In the genomic region with DNA sequence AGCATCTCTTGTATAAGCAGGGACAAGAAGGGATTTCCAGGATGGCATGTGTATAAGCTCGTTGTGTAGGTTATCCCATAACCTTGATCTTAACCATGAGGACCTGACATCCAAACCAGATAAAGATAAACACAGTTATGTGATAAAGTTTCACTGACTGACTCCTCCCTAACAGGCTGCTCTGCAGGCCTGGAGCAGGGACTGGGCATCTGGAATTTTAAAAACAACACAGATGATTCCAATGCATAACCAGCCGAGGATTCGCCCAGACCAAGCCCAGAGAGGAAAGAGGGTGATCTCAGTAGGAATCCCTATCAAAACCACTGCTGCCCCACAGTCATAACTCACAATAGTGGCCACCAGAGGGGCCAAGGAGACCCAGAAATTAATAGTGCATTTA, we compare ENCODE assay signal across 22 cellular contexts. TPM values are rescaled to one million over a fixed set of nuclear protein-coding genes. Genes with fewer than 3 reads are reported as not detected.
A peak's percentile ranks its signal among the peaks of the same experiment; 100 is the strongest.
DNase-seq lines count a peak whose midpoint lies in the region; ATAC-seq and TF ChIP-seq lines count a peak whose summit lies in the region.
"Had no signal": no experiment of that assay in that cellular context is flagged by ENCODE, and none has a peak within 500 bp of the region (broad histone marks: within the 10 kb centered on the region; RNA-seq: fewer than 3 reads in every experiment).

No MANE protein-coding gene starts in this region.

- H3K27ac Mint-ChIP-seq in Calu3 (ENCODE audit: unreplicated experiment) (peak overlapping the region; percentile 53), immature natural killer cell (peak overlapping the region in 4 of 6 donors; percentile 10 to 64 (median 32))
- H3K27ac Mint-ChIP-seq: stimulated activated memory B cell treated with anti-CD40 and anti-IgM and Interleukin-4, amounts not matched to agents 10 μg/mL and 1 μg/mL and 100 μg/mL, for 72 hours had no signal

- peaks cover 99% of the 10 kb centered on the region for H4K20me1 ChIP-seq in smooth muscle cell (ENCODE audit: low read depth)

- H3K9me3 ChIP-seq in adipocyte (ENCODE audit: control insufficient read depth, low read length): no peaks in the 10 kb centered on the region
- no peaks in the 10 kb centered on the region for H3K9me3 ChIP-seq in smooth muscle cell (replicated peaks; ENCODE audit: low read depth)
- H3K9me3 ChIP-seq: ascending aorta, esophagus squamous epithelium had no signal

- H3K4me1 Mint-ChIP-seq in Calu3 (ENCODE audit: low read depth, unreplicated experiment) (peaks cover 14% of the 10 kb centered on the region), immature natural killer cell (peaks cover 81 to 92% of the 10 kb centered on the region in 2 donors)
- H3K4me1 Mint-ChIP-seq: stimulated activated memory B cell treated with anti-CD40 and anti-IgM and Interleukin-4, amounts not matched to agents 10 μg/mL and 1 μg/mL and 100 μg/mL, for 72 hours had no signal

- peaks cover 50% of the 10 kb centered on the region for H3K36me3 ChIP-seq in adipocyte (ENCODE audit: control insufficient read depth, insufficient read depth, low read length, severe bottlenecking)
- peaks cover 21% of the 10 kb centered on the region for H3K36me3 ChIP-seq in smooth muscle cell (ENCODE audit: low read depth)

- peaks cover 72% of the 10 kb centered on the region for H3K4me1 ChIP-seq in adipocyte (ENCODE audit: control insufficient read depth, insufficient read depth, low read length)
- peaks cover 5% of the 10 kb centered on the region for H3K4me1 ChIP-seq in smooth muscle cell (ENCODE audit: low read depth)

- no TSS peak for BruUV-seq in Calu3 (replicated peaks; lab: Mats Ljungman, UMichigan)

- DNase-seq in Calu3 (no peak), adipocyte (ENCODE audit: low read depth) (peak; percentile 40), immature natural killer cell (no peak), smooth muscle cell (lab: John Stamatoyannopoulos, UW; ENCODE audit: unreplicated experiment) (no peak)
- DNase-seq: activated CD4-positive, alpha-beta T cell treated with anti-CD3 and anti-CD28 coated beads for 1 hour; activated CD8-positive, alpha-beta memory T cell treated with anti-CD3 and anti-CD28 coated beads for 24 hours; activated T-cell treated with anti-CD3 and anti-CD28 coated beads, Interleukin-2, amount 50 U/mL, for 24 hours; cerebellar nuclear complex; DMS79; effector CD4-positive, alpha-beta T cell; esophagus squamous epithelium; NCI-H1694; NCI-H2171; stimulated activated CD4-positive, alpha-beta T cell treated with anti-CD3 and anti-CD28 coated beads, Interleukin-2, amount 100 ng/mL, for 24 hours had no signal

- peaks cover 69% of the 10 kb centered on the region for H3K79me2 ChIP-seq in smooth muscle cell (ENCODE audit: low read depth)

- H3K4me3 Mint-ChIP-seq in Calu3 (ENCODE audit: low read depth, unreplicated experiment): no peak overlapping the region
- peak overlapping the region in 1 of 5 donors; percentile 6 for H3K4me3 Mint-ChIP-seq in immature natural killer cell
- H3K4me3 Mint-ChIP-seq: activated T-cell treated with anti-CD3 and anti-CD28 coated beads, Interleukin-2, amount 50 U/mL, for 24 hours; neural crest cell; stimulated activated memory B cell treated with anti-CD40 and anti-IgM and Interleukin-4, amounts not matched to agents 10 μg/mL and 1 μg/mL and 100 μg/mL, for 72 hours had no signal

- peak overlapping the region; percentile 27 for H3K4me2 ChIP-seq in smooth muscle cell

- H3K27me3 ChIP-seq in adipocyte (replicated peaks; ENCODE audit: control insufficient read depth, insufficient read depth, low read length) (no peaks in the 10 kb centered on the region), smooth muscle cell (ENCODE audit: low read depth) (no peaks in the 10 kb centered on the region)
- H3K27me3 ChIP-seq: ascending aorta, esophagus squamous epithelium had no signal

- H3K27me3 Mint-ChIP-seq in Calu3 (ENCODE audit: unreplicated experiment) (no peaks in the 10 kb centered on the region), immature natural killer cell (ENCODE audit: low read depth in 3 of 3) (peaks cover 5 to 18% (median 13%) of the 10 kb centered on the region in 3 donors)
- H3K27me3 Mint-ChIP-seq: activated T-cell treated with anti-CD3 and anti-CD28 coated beads, Interleukin-2, amount 50 U/mL, for 24 hours; stimulated activated memory B cell treated with anti-CD40 and anti-IgM and Interleukin-4, amounts not matched to agents 10 μg/mL and 1 μg/mL and 100 μg/mL, for 72 hours had no signal

- H2AFZ ChIP-seq in smooth muscle cell (ENCODE audit: low read depth): no peak overlapping the region

- TF ChIP-seq CTCF in Calu3 (IDR thresholded peaks at IDR 0.05; ENCODE audit: unreplicated experiment) (no peak), smooth muscle cell (IDR thresholded peaks at IDR 0.05; ENCODE audit: borderline replicate concordance, insufficient read depth, poor library complexity, severe bottlenecking) (no peak)

- ATAC-seq in GM21423 (IDR thresholded peaks at IDR 0.05; ENCODE audit: unreplicated experiment) (no peak), GM21737 (IDR thresholded peaks at IDR 0.05; ENCODE audit: unreplicated experiment) (no peak), GM18867 (IDR thresholded peaks at IDR 0.05; ENCODE audit: unreplicated experiment) (no peak), GM21390 (IDR thresholded peaks at IDR 0.05; ENCODE audit: unreplicated experiment) (no peak)
- ATAC-seq: GM12878; stimulated activated memory B cell treated with anti-CD40 and anti-IgM and Interleukin-4, amounts not matched to agents 10 μg/mL and 1 μg/mL and 100 μg/mL, for 72 hours had no signal

- H3K27ac ChIP-seq in smooth muscle cell (ENCODE audit: low read depth): peak overlapping the region; percentile 39
- H3K27ac ChIP-seq: ascending aorta had no signal

- H3K4me3 ChIP-seq in adipocyte (ENCODE audit: low read length) (no peak overlapping the region), smooth muscle cell (no peak overlapping the region)
- H3K4me3 ChIP-seq: ascending aorta, esophagus squamous epithelium, GM12878 had no signal

- peaks cover 60% of the 10 kb centered on the region for H3K36me3 Mint-ChIP-seq in Calu3 (ENCODE audit: insufficient read depth, unreplicated experiment)
- peaks cover 13 to 43% (median 34%) of the 10 kb centered on the region in 3 donors for H3K36me3 Mint-ChIP-seq in immature natural killer cell

- intact Hi-C loops in Calu3 (cut with micrococcal nuclease; ENCODE audit: unreplicated experiment): no loop called here

- H3K9me3 Mint-ChIP-seq in Calu3 (ENCODE audit: low read depth, unreplicated experiment) (no peaks in the 10 kb centered on the region), immature natural killer cell (peaks cover 0 to 2% (median 0%) of the 10 kb centered on the region in 6 donors)
- H3K9me3 Mint-ChIP-seq: activated T-cell treated with anti-CD3 and anti-CD28 coated beads, Interleukin-2, amount 50 U/mL, for 24 hours; neural crest cell; stimulated activated memory B cell treated with anti-CD40 and anti-IgM and Interleukin-4, amounts not matched to agents 10 μg/mL and 1 μg/mL and 100 μg/mL, for 72 hours had no signal

- WGBS in smooth muscle cell (ENCODE audit: low lambda C conversion rate): 38% methylated on average over 3 of the region's 3 CpGs

- H3K9ac ChIP-seq in adipocyte (ENCODE audit: low read length) (peak overlapping the region; percentile 5), smooth muscle cell (ENCODE audit: low read depth) (no peak overlapping the region)

- CTCF ChIA-PET in Calu3 (lab: Charles Lee): no interaction called here

- H3F3A ChIP-seq in smooth muscle cell (ENCODE audit: low read depth): peaks cover 31% of the 10 kb centered on the region

RNA-seq across cellular contexts. Expression of a gene that starts 22.7 kb away (rescaled TPM):
- total RNA-seq in Calu3 (2022) (49.9 and 56.6 TPM in 2 replicates), smooth muscle cell (31.0 and 37.5 TPM in 2 replicates)
- polyA plus RNA-seq in immature natural killer cell (10 to 100 TPM; 41.3 to 78.0 (median 63.8) TPM), smooth muscle cell (25.9 and 26.0 TPM in 2 replicates)
